In genomic region chrX:104113237-104113965, GRCh38 we compare ENCODE assay signal across 8 cellular contexts. TPM values are rescaled to one million over a fixed set of nuclear protein-coding genes. Genes with fewer than 3 reads are reported as not detected.
DNase-seq lines count a peak whose midpoint lies in the region; ATAC-seq, FAIRE-seq and TF ChIP-seq lines count a peak whose summit lies in the region.

No MANE protein-coding gene starts in this region.

- no peak for TF ChIP-seq POLR2A in uterus (IDR thresholded peaks at IDR 0.05)

- FAIRE-seq in pancreas (lab: Jason Lieb, UNC): no peak

- peaks cover 4% of the 10 kb centered on the region for H3K27me3 Mint-ChIP-seq in activated naive CD4-positive, alpha-beta T cell treated with anti-CD3 and anti-CD28 coated beads, Interleukin-2, amount 10 ng/mL, durations not matched to agents 7 days and 5 days

- H3K9me3 ChIP-seq in pancreas (no peaks in the 10 kb centered on the region), uterus (no peaks in the 10 kb centered on the region)

- no peaks in the 10 kb centered on the region for H3K36me3 Mint-ChIP-seq in activated naive CD4-positive, alpha-beta T cell treated with anti-CD3 and anti-CD28 coated beads, Interleukin-2, amount 10 ng/mL, durations not matched to agents 7 days and 5 days

- H3K4me1 Mint-ChIP-seq in activated naive CD4-positive, alpha-beta T cell treated with anti-CD3 and anti-CD28 coated beads, Interleukin-2, amount 10 ng/mL, durations not matched to agents 7 days and 5 days: peaks cover 29% of the 10 kb centered on the region

- H3K27me3 ChIP-seq in pancreas (peaks cover 0 to 1% (median 0%) of the 10 kb centered on the region in 4 donors), uterus (no peaks in the 10 kb centered on the region)

- no peaks in the 10 kb centered on the region for H3K36me3 ChIP-seq in pancreas
- no peaks in the 10 kb centered on the region for H3K36me3 ChIP-seq in uterus

- H3K9me3 Mint-ChIP-seq in activated naive CD4-positive, alpha-beta T cell treated with anti-CD3 and anti-CD28 coated beads, Interleukin-2, amount 10 ng/mL, durations not matched to agents 7 days and 5 days: no peaks in the 10 kb centered on the region

- H3K4me1 ChIP-seq in pancreas (no peaks in the 10 kb centered on the region), uterus (no peaks in the 10 kb centered on the region)

- DNase-seq in Caki2 (ENCODE audit: low read depth) (peak; percentile 58), HuH-7.5 (ENCODE audit: low spot score) (peak; percentile 17), RPMI7951 (ENCODE audit: low read depth) (peak; percentile 47), Right ventricle myocardium inferior (ENCODE audit: missing footprints) (no peak), pancreas (peak; percentile 28 to 61 (median 51)), uterus (peak; percentile 42 to 47)
- peak; percentile 66 for DNase-seq in activated naive CD4-positive, alpha-beta T cell treated with anti-CD3 and anti-CD28 coated beads, Interleukin-2, amount 10 ng/mL, durations not matched to agents 7 days and 5 days

- H3K4me3 ChIP-seq in pancreas (peak overlapping the region in 2 of 4 donors; percentile 36 to 54), uterus (peak overlapping the region; percentile 43 to 51)

- in situ Hi-C loops in Caki2 (cut with HindIII; ENCODE audit: low pct_unique_long_range_greater_than_20kb, low sequenced_read_pairs): no loop called here

- CTCF ChIA-PET in activated naive CD4-positive, alpha-beta T cell treated with anti-CD3 and anti-CD28 coated beads, Interleukin-2, amount 10 ng/mL, durations not matched to agents 7 days and 5 days (lab: Charles Lee): interaction anchor here (0.9 to 3.7 kb wide), 7 partner anchors 8 to 268 kb away, joined by 3 to 15 read pairs (median 8); no protein-coding TSS in a partner anchor

- intact Hi-C loops in Right ventricle myocardium inferior (cut with DNase I): no loop called here
- intact Hi-C loops in pancreas (cut with DNase I): no loop called here
- intact Hi-C loops in uterus (cut with DNase I; ENCODE audit: low total_unique reads): no loop called here

- WGBS in pancreas, 2 donors: 6 to 27% methylated on average over 20 to 22 of the region's 22 CpGs

- no peak overlapping the region for H3K27ac Mint-ChIP-seq in activated naive CD4-positive, alpha-beta T cell treated with anti-CD3 and anti-CD28 coated beads, Interleukin-2, amount 10 ng/mL, durations not matched to agents 7 days and 5 days

- no peak overlapping the region for H3K27ac ChIP-seq in pancreas
- H3K27ac ChIP-seq in uterus: peak overlapping the region; percentile 68 to 89

- ATAC-seq in GM21367 (IDR thresholded peaks at IDR 0.05; ENCODE audit: unreplicated experiment) (peak; percentile 51), Right ventricle myocardium inferior (peak; percentile 76), pancreas (peak; percentile 82 to 90 (median 86))

- TF ChIP-seq CTCF in pancreas (IDR thresholded peaks at IDR 0.05) (peak in 3 of 4 donors; percentile 26 to 44 (median 31)), uterus (IDR thresholded peaks at IDR 0.05) (peak; percentile 21 to 42 (median 34))

- H3K4me3 Mint-ChIP-seq in activated naive CD4-positive, alpha-beta T cell treated with anti-CD3 and anti-CD28 coated beads, Interleukin-2, amount 10 ng/mL, durations not matched to agents 7 days and 5 days: peak overlapping the region; percentile 80

RNA-seq across cellular contexts. Expression of gene ZCCHC18, which starts 1.1 kb away (rescaled TPM):
- 0.78 TPM in 1 of 2 replicates, not detected in the other for total RNA-seq in Caki2 (2014; rRNA removed; shearing (Covaris generic); ENCODE audit: low replicate concordance)
- 0.20 TPM in 1 of 2 replicates, not detected in the other for total RNA-seq in RPMI7951 (2014; rRNA removed; shearing (Covaris generic))
- 0.22 TPM for total RNA-seq in Right ventricle myocardium inferior
- total RNA-seq in pancreas: 1 to 10 TPM in 2 of 6 donors, under 1 TPM in 4; 0.05 to 1.5 (median 0.27) TPM
- 1 to 10 TPM; 1.2 to 6.2 TPM for polyA plus RNA-seq in pancreas
- 1 to 10 TPM in 2 of 4 donors, not detected in 2; 3.7 to 7.2 TPM for total RNA-seq in uterus

RNA-seq across cellular contexts. Expression of gene TMSB15C, which starts 37.4 kb away (rescaled TPM):
- total RNA-seq in Caki2 (2014; rRNA removed; shearing (Covaris generic); ENCODE audit: low replicate concordance): 3.7 and 4.6 TPM in 2 replicates
- 3.0 and 7.3 TPM in 2 replicates for total RNA-seq in RPMI7951 (2014; rRNA removed; shearing (Covaris generic))
- 0.19 TPM for total RNA-seq in Right ventricle myocardium inferior
- total RNA-seq in pancreas: under 1 TPM in 5 of 6 donors, not detected in 1; 0.09 to 0.78 (median 0.28) TPM
- 1 to 10 TPM in 1 of 2 donors, under 1 TPM in 1; 0.30 to 1.6 TPM for polyA plus RNA-seq in pancreas
- total RNA-seq in uterus: 10 to 100 TPM in 3 of 4 donors, under 1 TPM in 1; 0.59 to 20.3 (median 11.2) TPM

RNA-seq across cellular contexts. Expression of gene SLC25A53, which starts 43.4 kb away (rescaled TPM):
- 1.0 TPM in 2 replicates for total RNA-seq in Caki2 (2014; rRNA removed; shearing (Covaris generic); ENCODE audit: low replicate concordance)
- total RNA-seq in RPMI7951 (2014; rRNA removed; shearing (Covaris generic)): 6.4 and 7.4 TPM in 2 replicates
- 11.8 TPM for total RNA-seq in Right ventricle myocardium inferior
- 1 to 10 TPM; 3.0 to 5.7 (median 4.0) TPM for total RNA-seq in pancreas
- polyA plus RNA-seq in pancreas: 1 to 10 TPM; 3.7 to 5.8 TPM
- total RNA-seq in uterus: 10 to 100 TPM in 3 of 4 donors, not detected in 1; 10.2 to 22.4 (median 19.2) TPM

RNA-seq across cellular contexts. Expression of gene FAM199X, which starts 52.9 kb away (rescaled TPM):
- 11.4 and 14.2 TPM in 2 replicates for total RNA-seq in Caki2 (2014; rRNA removed; shearing (Covaris generic); ENCODE audit: low replicate concordance)
- total RNA-seq in RPMI7951 (2014; rRNA removed; shearing (Covaris generic)): 11.9 and 14.7 TPM in 2 replicates
- total RNA-seq in Right ventricle myocardium inferior (10.7 TPM), pancreas (10 to 100 TPM in 4 of 6 donors, 1 to 10 TPM in 2; 7.7 to 14.4 (median 11.3) TPM), uterus (10 to 100 TPM in 3 of 4 donors, 1 to 10 TPM in 1; 6.9 to 44.3 (median 18.0) TPM)
- 1 to 10 TPM; 6.8 to 9.9 TPM for polyA plus RNA-seq in pancreas

Comparison
In these comparisons a context has a peak if more than half of its experiments do, and no peak if none do; other contexts are left out.
1. H3K27ac ChIP-seq: peak in uterus (2 of 2); none in pancreas (0 of 4).
2. Peak in every context shown above with its lines, with median percentiles within 50 percentile points of each other: ATAC-seq.